In genomic region chr16:85729907-85730465, GRCh38 we compare ENCODE assay signal across 1 cellular context.
TF ChIP-seq lines count a peak whose summit lies in the region.

No MANE protein-coding gene starts in this region.

TF ChIP-seq in H1, 55 proteins besides CTCF, POLR2A, EP300 and RAD21:
- TF ChIP-seq NRF1 (IDR thresholded peaks at IDR 0.05; ENCODE audit: low read depth, low read length) (no peak), KDM1A (IDR thresholded peaks at IDR 0.05; ENCODE audit: borderline replicate concordance, low read length) (no peak)
